Comparison of ENCODE assay signal across 23 cellular contexts in the genomic region with DNA sequence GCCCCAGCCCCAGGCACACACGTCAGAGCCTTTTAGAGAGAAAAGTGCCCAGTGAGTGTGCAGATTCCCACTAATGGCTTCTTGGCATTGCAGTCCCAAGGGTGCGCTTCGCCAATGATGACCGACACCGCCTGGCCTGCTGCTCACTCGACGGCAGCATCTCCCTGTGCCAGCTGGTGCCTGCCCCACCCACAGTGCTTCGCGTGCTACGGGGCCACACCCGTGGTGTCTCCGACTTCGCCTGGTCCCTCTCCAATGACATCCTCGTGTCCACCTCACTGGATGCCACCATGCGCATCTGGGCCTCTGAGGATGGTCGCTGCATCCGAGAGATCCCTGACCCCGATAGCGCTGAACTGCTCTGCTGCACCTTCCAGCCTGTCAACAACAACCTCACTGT.
"Had no signal": no experiment of that assay in that cellular context is flagged by ENCODE, and none has a peak within 500 bp of the region (broad histone marks: within the 10 kb centered on the region; RNA-seq: fewer than 3 reads in every experiment).

No MANE protein-coding gene starts in this region.

- DNase-seq: colonic mucosa; dermis blood vessel endothelial cell; dorsolateral prefrontal cortex; effector CD4-positive, alpha-beta T cell; effector CD8-positive, alpha-beta T cell; effector memory CD4-positive, alpha-beta T cell; effector memory CD8-positive, alpha-beta T cell; endodermal cell; erythroblast; esophagus squamous epithelium; foreskin fibroblast; foreskin keratinocyte; foreskin melanocyte; gastrocnemius medialis; glutamatergic neuron; heart right ventricle had no signal

- H3K9me3 ChIP-seq: colonic mucosa, esophagus muscularis mucosa, esophagus squamous epithelium, gastrocnemius medialis, gastroesophageal sphincter, heart left ventricle, heart right ventricle had no signal

- H3K27ac ChIP-seq: colonic mucosa, coronary artery, dorsolateral prefrontal cortex, epithelial cell of prostate, esophagus muscularis mucosa, esophagus squamous epithelium, foreskin keratinocyte, gastrocnemius medialis, gastroesophageal sphincter, heart left ventricle, heart right ventricle had no signal

- H3K27me3 Mint-ChIP-seq: dendritic cell treated with granulocyte-macrophage colony-stimulating factor and Interleukin-4, amounts not matched to agents 40 ng/mL and 50 ng/mL, for 4 days; effector memory CD8-positive, alpha-beta T cell had no signal

- ATAC-seq: effector memory CD8-positive, alpha-beta T cell; esophagus mucosa; foreskin keratinocyte; gastrocnemius medialis; gastroesophageal sphincter; heart left ventricle; heart right ventricle had no signal

- H3K27ac Mint-ChIP-seq: dendritic cell treated with granulocyte-macrophage colony-stimulating factor and Interleukin-4, amounts not matched to agents 40 ng/mL and 50 ng/mL, for 4 days; endodermal cell had no signal

- H3K4me1 ChIP-seq: colonic mucosa, foreskin keratinocyte had no signal

- H3K9me3 Mint-ChIP-seq: dendritic cell treated with granulocyte-macrophage colony-stimulating factor and Interleukin-4, amounts not matched to agents 40 ng/mL and 50 ng/mL, for 4 days; effector memory CD8-positive, alpha-beta T cell had no signal

- H3K4me3 ChIP-seq: colonic mucosa, coronary artery, dorsolateral prefrontal cortex, esophagus muscularis mucosa, esophagus squamous epithelium, gastrocnemius medialis, gastroesophageal sphincter, heart left ventricle, heart right ventricle had no signal

- H3K36me3 ChIP-seq: colonic mucosa had no signal

- H3K27me3 ChIP-seq: colonic mucosa, esophagus muscularis mucosa, esophagus squamous epithelium, foreskin keratinocyte, gastrocnemius medialis, gastroesophageal sphincter, heart left ventricle, heart right ventricle had no signal

- H3K4me3 Mint-ChIP-seq: dendritic cell treated with granulocyte-macrophage colony-stimulating factor and Interleukin-4, amounts not matched to agents 40 ng/mL and 50 ng/mL, for 4 days; effector memory CD8-positive, alpha-beta T cell; endodermal cell had no signal
